18 cellular contexts compared by ENCODE assay signal in the genomic region with DNA sequence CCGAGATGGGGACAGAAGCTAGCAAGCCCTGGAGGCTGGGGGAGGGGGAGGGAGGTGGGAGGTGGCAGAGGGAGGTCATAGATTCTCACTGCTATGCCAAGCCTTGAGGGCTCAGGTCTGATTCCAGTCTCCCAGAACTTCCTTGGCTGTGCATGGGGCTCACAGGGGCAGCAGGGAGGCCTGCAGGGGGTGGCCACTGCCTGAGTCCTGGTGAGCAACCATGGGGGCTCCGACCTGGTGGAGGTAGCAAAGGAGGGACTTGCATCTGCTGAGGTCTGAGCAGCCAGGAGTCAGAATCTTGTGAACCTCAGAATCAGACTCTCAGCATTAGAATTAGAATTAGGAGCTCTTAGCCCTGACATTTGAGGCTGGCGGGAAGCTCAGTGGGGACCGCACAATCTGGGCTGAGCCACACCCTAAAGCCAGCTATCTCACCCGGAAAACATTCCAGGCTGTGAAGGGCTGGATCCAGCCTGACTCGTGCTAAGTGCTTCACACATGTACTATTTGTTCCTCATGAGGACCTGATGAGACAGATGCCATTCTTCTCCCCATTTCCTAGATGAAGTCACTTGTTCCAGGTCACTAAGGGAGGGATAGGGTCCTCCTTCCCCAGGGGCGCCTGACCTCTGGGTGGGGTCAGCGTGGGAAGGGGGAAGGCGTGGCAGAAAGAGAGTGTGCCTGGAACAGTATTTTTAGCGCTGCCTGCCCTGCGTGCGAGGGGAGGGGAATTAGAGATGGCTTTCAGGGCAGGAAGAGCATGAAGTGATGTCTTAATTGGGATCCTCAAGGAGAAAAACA. TPM values are rescaled to one million over a fixed set of nuclear protein-coding genes. Genes with fewer than 3 reads are reported as not detected.
DNase-seq lines count a peak whose midpoint lies in the region; ATAC-seq, FAIRE-seq and TF ChIP-seq lines count a peak whose summit lies in the region.
"Had no signal": no experiment of that assay in that cellular context is flagged by ENCODE, and none has a peak within 500 bp of the region (broad histone marks: within the 10 kb centered on the region; RNA-seq: fewer than 3 reads in every experiment).

No MANE protein-coding gene starts in this region.

- TF ChIP-seq POLR2A in transverse colon (IDR thresholded peaks at IDR 0.05) = no peak

- in situ Hi-C loops in transverse colon (cut with MboI; ENCODE audit: low pct_ligation_motif_present in 1 of 4, low pct_unique_long_range_greater_than_20kb in 1 of 4, low sequenced_read_pairs in 3 of 4) = no loop called here

- CTCF ChIA-PET in Calu3 (lab: Charles Lee) = no interaction called here

- FAIRE-seq in pancreas (lab: Jason Lieb, UNC) = no peak
- FAIRE-seq: frontal cortex, islet of Langerhans had no signal

- no TSS peak for BruUV-seq in Calu3 (replicated peaks; lab: Mats Ljungman, UMichigan)

- DNase-seq in Calu3 (peak; percentile 20), SW480 (ENCODE audit: low spot score) (peak; percentile 69), right atrium auricular region (ENCODE audit: low spot score) (peak; percentile 81), pancreas (peak in 1 of 6 donors; percentile 25), transverse colon (no peak), NCI-H1436 treated with DMSO at 0.1 percent for 48 hours (lab: John Stamatoyannopoulos, UW) (no peak), midbrain (lab: John Stamatoyannopoulos, UW) (no peak), hippocampal formation (lab: John Stamatoyannopoulos, UW) (no peak)
- DNase-seq: activated CD4-positive, alpha-beta T cell treated with anti-CD3 and anti-CD28 coated beads, Interleukin-2, amount 10 ng/mL, durations not matched to agents 7 days and 5 days; caudate nucleus; endodermal cell; psoas muscle; T1000; testis had no signal

- H3K27me3 ChIP-seq in right atrium auricular region (no peaks in the 10 kb centered on the region), pancreas (no peaks in the 10 kb centered on the region), transverse colon (no peaks in the 10 kb centered on the region)
- H3K27me3 ChIP-seq: SJSA1, testis had no signal

- H3K4me1 Mint-ChIP-seq in Calu3 (ENCODE audit: low read depth, unreplicated experiment) = no peaks in the 10 kb centered on the region
- H3K4me1 Mint-ChIP-seq: activated CD4-positive, alpha-beta T cell treated with anti-CD3 and anti-CD28 coated beads, Interleukin-2, amount 10 ng/mL, durations not matched to agents 7 days and 5 days; activated naive CD4-positive, alpha-beta T cell treated with anti-CD3 and anti-CD28 coated beads, Interleukin-2, amount 50 U/mL, for 24 hours had no signal

- H3K27ac Mint-ChIP-seq in Calu3 (ENCODE audit: unreplicated experiment) = no peak overlapping the region
- H3K27ac Mint-ChIP-seq: activated CD4-positive, alpha-beta T cell treated with anti-CD3 and anti-CD28 coated beads, Interleukin-2, amount 10 ng/mL, durations not matched to agents 7 days and 5 days; activated naive CD4-positive, alpha-beta T cell treated with anti-CD3 and anti-CD28 coated beads, Interleukin-2, amount 50 U/mL, for 24 hours; endodermal cell had no signal

- no peak for TF ChIP-seq EP300 in transverse colon (IDR thresholded peaks at IDR 0.05; ENCODE audit: low read depth)

- H3K36me3 ChIP-seq in right atrium auricular region (no peaks in the 10 kb centered on the region), pancreas (no peaks in the 10 kb centered on the region), transverse colon (no peaks in the 10 kb centered on the region)
- H3K36me3 ChIP-seq: SJSA1 had no signal

- no peaks in the 10 kb centered on the region for H3K9me3 Mint-ChIP-seq in Calu3 (ENCODE audit: low read depth, unreplicated experiment)
- H3K9me3 Mint-ChIP-seq: activated CD4-positive, alpha-beta T cell treated with anti-CD3 and anti-CD28 coated beads, Interleukin-2, amount 10 ng/mL, durations not matched to agents 7 days and 5 days; activated naive CD4-positive, alpha-beta T cell treated with anti-CD3 and anti-CD28 coated beads, Interleukin-2, amount 50 U/mL, for 24 hours; endodermal cell had no signal

- WGBS in pancreas, 2 donors = 47 to 49% methylated on average over 12 of the region's 12 CpGs
- WGBS in transverse colon (ENCODE audit: low coverage in 1 of 2), 2 donors = 53 to 60% methylated on average over 3 to 12 of the region's 12 CpGs

- peak in 3 of 4 donors; percentile 32 to 46 (median 41) for ATAC-seq in pancreas

- TF ChIP-seq CTCF in Calu3 (IDR thresholded peaks at IDR 0.05; ENCODE audit: unreplicated experiment) = no peak
- TF ChIP-seq CTCF in right atrium auricular region (IDR thresholded peaks at IDR 0.05) = no peak
- TF ChIP-seq CTCF in pancreas (IDR thresholded peaks at IDR 0.05) = no peak
- no peak for TF ChIP-seq CTCF in transverse colon (IDR thresholded peaks at IDR 0.05)

- peaks cover 20% of the 10 kb centered on the region for H3K27me3 Mint-ChIP-seq in Calu3 (ENCODE audit: unreplicated experiment)
- H3K27me3 Mint-ChIP-seq: activated CD4-positive, alpha-beta T cell treated with anti-CD3 and anti-CD28 coated beads, Interleukin-2, amount 10 ng/mL, durations not matched to agents 7 days and 5 days; activated naive CD4-positive, alpha-beta T cell treated with anti-CD3 and anti-CD28 coated beads, Interleukin-2, amount 50 U/mL, for 24 hours had no signal

- H3K4me3 Mint-ChIP-seq in Calu3 (ENCODE audit: low read depth, unreplicated experiment) = no peak overlapping the region
- H3K4me3 Mint-ChIP-seq: activated CD4-positive, alpha-beta T cell treated with anti-CD3 and anti-CD28 coated beads, Interleukin-2, amount 10 ng/mL, durations not matched to agents 7 days and 5 days; activated naive CD4-positive, alpha-beta T cell treated with anti-CD3 and anti-CD28 coated beads, Interleukin-2, amount 50 U/mL, for 24 hours; endodermal cell had no signal

- intact Hi-C loops in Calu3 (cut with micrococcal nuclease; ENCODE audit: unreplicated experiment) (no loop called here), pancreas (cut with DNase I) (no loop called here), transverse colon (cut with DNase I; ENCODE audit: low total_unique reads) (no loop called here)

- peaks cover 0 to 32% of the 10 kb centered on the region in 2 donors for H3K4me1 ChIP-seq in right atrium auricular region
- no peaks in the 10 kb centered on the region for H3K4me1 ChIP-seq in pancreas
- no peaks in the 10 kb centered on the region for H3K4me1 ChIP-seq in transverse colon
- H3K4me1 ChIP-seq: psoas muscle, SJSA1 had no signal

- H3K9me3 ChIP-seq in right atrium auricular region (no peaks in the 10 kb centered on the region), pancreas (no peaks in the 10 kb centered on the region), transverse colon (no peaks in the 10 kb centered on the region)
- H3K9me3 ChIP-seq: psoas muscle, SJSA1, testis had no signal

- no peaks in the 10 kb centered on the region for H3K36me3 Mint-ChIP-seq in Calu3 (ENCODE audit: insufficient read depth, unreplicated experiment)
- H3K36me3 Mint-ChIP-seq: activated naive CD4-positive, alpha-beta T cell treated with anti-CD3 and anti-CD28 coated beads, Interleukin-2, amount 50 U/mL, for 24 hours had no signal

- no peak overlapping the region for H3K4me3 ChIP-seq in right atrium auricular region
- H3K4me3 ChIP-seq in pancreas = no peak overlapping the region
- H3K4me3 ChIP-seq in transverse colon = no peak overlapping the region
- H3K4me3 ChIP-seq: psoas muscle, SJSA1, testis had no signal

- H3K27ac ChIP-seq in right atrium auricular region (peak overlapping the region; percentile 70 to 80), pancreas (no peak overlapping the region), transverse colon (no peak overlapping the region)
- H3K27ac ChIP-seq: psoas muscle, SJSA1, testis had no signal

RNA-seq across cellular contexts. Expression of a gene that starts 17.3 kb away (rescaled TPM):
- total RNA-seq in Calu3 (2022) (not detected in 2 replicates), right atrium auricular region (10 to 100 TPM; 12.0 to 17.3 TPM), pancreas (under 1 TPM; 0.09 to 0.37 (median 0.12) TPM), transverse colon (1 to 10 TPM; 1.1 to 2.5 (median 2.3) TPM)
- polyA plus RNA-seq in pancreas = under 1 TPM; 0.15 to 0.16 TPM
- total RNA-seq: activated CD4-positive, alpha-beta T cell treated with anti-CD3 and anti-CD28 coated beads, Interleukin-2, amount 10 ng/mL, durations not matched to agents 7 days and 5 days; SJSA1 had no signal

Comparison
In these comparisons a context has a peak if more than half of its experiments do, and no peak if none do; other contexts are left out.
1. DNase-seq: peak in Calu3 (single experiment), SW480 (single experiment) and right atrium auricular region (single experiment); none in transverse colon (single experiment), NCI-H1436 treated with DMSO at 0.1 percent for 48 hours (single experiment), midbrain (single experiment) and hippocampal formation (0 of 2).
2. H3K27ac ChIP-seq: peak in right atrium auricular region (2 of 2); none in pancreas (0 of 4) and transverse colon (0 of 4).